Comparison of ENCODE assay signal across 27 cellular contexts in the genomic region with DNA sequence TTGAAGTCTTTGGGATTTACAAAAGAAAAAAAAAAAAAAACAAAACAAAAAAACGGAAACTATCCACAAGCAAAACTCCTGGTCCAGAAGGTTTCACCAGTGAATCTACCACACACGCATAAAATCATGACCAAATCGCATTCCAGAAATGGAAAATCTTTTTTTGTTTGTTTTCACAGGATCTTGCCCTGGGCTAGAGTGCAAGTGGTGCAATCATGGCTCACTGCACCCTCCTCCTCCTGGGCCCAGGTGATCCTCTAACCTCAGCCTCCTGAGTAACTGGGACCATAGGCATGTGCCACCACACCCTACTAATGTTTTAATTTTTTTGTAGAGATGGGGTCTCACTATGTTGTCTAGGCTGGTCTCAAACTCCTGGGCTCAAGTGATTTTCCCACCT.
"Had no signal": no experiment of that assay in that cellular context is flagged by ENCODE, and none has a peak within 500 bp of the region (broad histone marks: within the 10 kb centered on the region; RNA-seq: fewer than 3 reads in every experiment).

No MANE protein-coding gene starts in this region.

- H3K36me3 ChIP-seq: pancreas, tibial nerve had no signal

- H3K9me3 ChIP-seq: lower lobe of right lung, mucosa of descending colon, pancreas, psoas muscle, tibial nerve had no signal

- H3K27me3 Mint-ChIP-seq: activated CD4-positive, alpha-beta memory T cell treated with anti-CD3 and anti-CD28 coated beads, Interleukin-2, amount 10 ng/mL, durations not matched to agents 7 days and 5 days; activated CD4-positive, alpha-beta T cell treated with anti-CD3 and anti-CD28 coated beads, Interleukin-2, amount 10 ng/mL, durations not matched to agents 7 days and 5 days; activated naive CD8-positive, alpha-beta T cell treated with anti-CD3 and anti-CD28 coated beads, Interleukin-2, amount 50 U/mL, for 24 hours had no signal

- H3K27me3 ChIP-seq: pancreas, tibial nerve had no signal

- H3K9me3 Mint-ChIP-seq: activated CD4-positive, alpha-beta memory T cell treated with anti-CD3 and anti-CD28 coated beads, Interleukin-2, amount 10 ng/mL, durations not matched to agents 7 days and 5 days; activated naive CD8-positive, alpha-beta T cell treated with anti-CD3 and anti-CD28 coated beads, Interleukin-2, amount 50 U/mL, for 24 hours had no signal

- H3K27ac ChIP-seq: lower lobe of right lung, pancreas, psoas muscle, tibial nerve, VCaP had no signal

- DNase-seq: activated CD4-positive, alpha-beta memory T cell treated with anti-CD3 and anti-CD28 coated beads, Interleukin-2, amount 10 ng/mL, durations not matched to agents 7 days and 5 days; activated CD4-positive, alpha-beta T cell treated with anti-CD3 and anti-CD28 coated beads, Interleukin-2, amount 10 ng/mL, durations not matched to agents 7 days and 5 days; activated effector memory CD4-positive, alpha-beta T cell treated with Interleukin-2 at 50 U/mL for 16 hours; activated naive CD4-positive, alpha-beta T cell treated with anti-CD3 and anti-CD28 coated beads, Interleukin-2, amount 50 U/mL, for 16 hours; activated naive CD8-positive, alpha-beta T cell treated with anti-CD3 and anti-CD28 coated beads, Interleukin-2, amount 50 U/mL, for 24 hours; activated T-cell treated with anti-CD3 and anti-CD28 coated beads, Interleukin-2, amount 50 U/mL, for 72 hours; amygdala; caudate nucleus; cortex of kidney; endodermal cell; foreskin fibroblast; head of caudate nucleus; hippocampal formation; lower lobe of right lung; mucosa of descending colon; nucleus accumbens; pancreas; psoas muscle; stimulated activated CD4-positive, alpha-beta T cell treated with anti-CD3 and anti-CD28 coated beads, Interleukin-15, amount 100 ng/mL, for 24 hours; stimulated activated CD4-positive, alpha-beta T cell treated with anti-CD3 and anti-CD28 coated beads, Interleukin-2, amount 100 ng/mL, for 24 hours; stimulated activated naive CD4-positive, alpha-beta T cell treated with Interleukin-2 at 50 U/mL for 16 hours; T-helper 9 cell had no signal

- H3K4me3 ChIP-seq: lower lobe of right lung, mucosa of descending colon, pancreas, psoas muscle, tibial nerve had no signal

- H3K4me3 Mint-ChIP-seq: activated CD4-positive, alpha-beta memory T cell treated with anti-CD3 and anti-CD28 coated beads, Interleukin-2, amount 10 ng/mL, durations not matched to agents 7 days and 5 days; activated CD4-positive, alpha-beta T cell treated with anti-CD3 and anti-CD28 coated beads, Interleukin-2, amount 10 ng/mL, durations not matched to agents 7 days and 5 days; activated naive CD8-positive, alpha-beta T cell treated with anti-CD3 and anti-CD28 coated beads, Interleukin-2, amount 50 U/mL, for 24 hours; activated T-cell treated with anti-CD3 and anti-CD28 coated beads, Interleukin-2, amount 50 U/mL, for 72 hours; endodermal cell; neural crest cell had no signal

- ATAC-seq: activated CD4-positive, CD25-positive, alpha-beta regulatory T cell treated with anti-CD3 and anti-CD28 coated beads, Interleukin-2, amount 50 U/mL, for 24 hours; activated naive CD8-positive, alpha-beta T cell treated with anti-CD3 and anti-CD28 coated beads, Interleukin-2, amount 50 U/mL, for 24 hours; activated T-cell treated with anti-CD3 and anti-CD28 coated beads, Interleukin-2, amount 50 U/mL, for 72 hours; esophagus mucosa; lower lobe of right lung; mucosa of descending colon; pancreas; psoas muscle had no signal

- H3K27ac Mint-ChIP-seq: activated CD4-positive, alpha-beta memory T cell treated with anti-CD3 and anti-CD28 coated beads, Interleukin-2, amount 10 ng/mL, durations not matched to agents 7 days and 5 days; activated CD4-positive, alpha-beta T cell treated with anti-CD3 and anti-CD28 coated beads, Interleukin-2, amount 10 ng/mL, durations not matched to agents 7 days and 5 days; activated naive CD8-positive, alpha-beta T cell treated with anti-CD3 and anti-CD28 coated beads, Interleukin-2, amount 50 U/mL, for 24 hours; activated T-cell treated with anti-CD3 and anti-CD28 coated beads, Interleukin-2, amount 50 U/mL, for 72 hours; endodermal cell had no signal
